15 cellular contexts compared by ENCODE assay signal in genomic region chr1:86762336-86762735, GRCh38. TPM values are rescaled to one million over a fixed set of nuclear protein-coding genes. Genes with fewer than 3 reads are reported as not detected.
DNase-seq lines count a peak whose midpoint lies in the region; ATAC-seq and TF ChIP-seq lines count a peak whose summit lies in the region.
"Had no signal": no experiment of that assay in that cellular context is flagged by ENCODE, and none has a peak within 500 bp of the region (broad histone marks: within the 10 kb centered on the region; RNA-seq: fewer than 3 reads in every experiment).

No MANE protein-coding gene starts in this region.

- no peaks in the 10 kb centered on the region for H3K27me3 ChIP-seq in OCI-LY3 (ENCODE audit: low read depth, low read length)

- peaks cover 2% of the 10 kb centered on the region for H3K36me3 ChIP-seq in OCI-LY3 (replicated peaks; ENCODE audit: low read depth, low read length)
- H3K36me3 ChIP-seq in mucosa of descending colon (ENCODE audit: low read depth), result no peaks in the 10 kb centered on the region

- POLR2A ChIA-PET in T-cell (lab: Charles Lee), result no interaction called here

- ATAC-seq in mucosa of descending colon (peak; percentile 4), T-cell (replicated peaks in 1 of 4) (no peak), HG03442 (IDR thresholded peaks at IDR 0.05; ENCODE audit: unreplicated experiment) (no peak)

- H3K9me3 ChIP-seq in OCI-LY3 (ENCODE audit: insufficient read depth, low read length) (peaks cover under 1% of the 10 kb centered on the region; the same call in 1 of the 2 replicates), mucosa of descending colon (no peaks in the 10 kb centered on the region)

- H3K27ac ChIP-seq in OCI-LY3 (ENCODE audit: low read length), result no peak overlapping the region

- intact Hi-C loops in mucosa of descending colon (cut with DNase I, micrococcal nuclease), result no loop called here

- H3K4me3 Mint-ChIP-seq in T-cell, result no peak overlapping the region
- H3K4me3 Mint-ChIP-seq: CD4-positive, alpha-beta memory T cell had no signal

- DNase-seq in NCI-H526 (lab: John Stamatoyannopoulos, UW) (peak; percentile 92 to 93), mucosa of descending colon (no peak), T-cell (no peak), NCI-H2196 (lab: John Stamatoyannopoulos, UW; ENCODE audit: unreplicated experiment) (no peak)
- DNase-seq: C1 segment of cervical spinal cord; CD4-positive, alpha-beta memory T cell; COR-L47; DMS153; DMS79 treated with DMSO at 0.1 percent for 48 hours; GF-D8; GOT3; H7; HCEC 1CT had no signal

- no peaks in the 10 kb centered on the region for H3K79me2 ChIP-seq in OCI-LY3 (ENCODE audit: low read length)

- H3K9ac ChIP-seq in OCI-LY3 (ENCODE audit: low read length), result peak overlapping the region; percentile 56; the same call in 1 of the 2 replicates

- H3K27me3 Mint-ChIP-seq in T-cell, result peaks cover 6 to 9% of the 10 kb centered on the region in 2 donors

- peak overlapping the region; percentile 71 for H3K4me3 ChIP-seq in OCI-LY3 (ENCODE audit: low read length)
- H3K4me3 ChIP-seq in mucosa of descending colon, result no peak overlapping the region

- H2AFZ ChIP-seq in OCI-LY3 (ENCODE audit: low read depth, low read length), result peak overlapping the region; percentile 73

- H3K4me1 ChIP-seq in OCI-LY3 (ENCODE audit: low read length) (peaks cover 20% of the 10 kb centered on the region), mucosa of descending colon (ENCODE audit: low read depth) (no peaks in the 10 kb centered on the region)

- no peaks in the 10 kb centered on the region for H4K20me1 ChIP-seq in OCI-LY3 (ENCODE audit: insufficient read depth, low read length)

- no peaks in the 10 kb centered on the region for H3K36me3 Mint-ChIP-seq in T-cell

- CTCF ChIA-PET in T-cell (lab: Charles Lee), result interaction anchor here in 1 of 2 donors (0.7 kb wide), 1 partner anchor 330 kb away, joined by 4 read pairs; no protein-coding TSS in a partner anchor

- peak overlapping the region; percentile 87 for H3K4me2 ChIP-seq in OCI-LY3 (ENCODE audit: low read length)

- no peaks in the 10 kb centered on the region for H3K4me1 Mint-ChIP-seq in T-cell
- H3K4me1 Mint-ChIP-seq: CD4-positive, alpha-beta memory T cell had no signal

- TF ChIP-seq CTCF in OCI-LY3 (IDR thresholded peaks at IDR 0.05; ENCODE audit: low read depth, low read length) (no peak), mucosa of descending colon (IDR thresholded peaks at IDR 0.05) (no peak)

- peaks cover 3 to 12% (median 10%) of the 10 kb centered on the region in 3 donors for H3K9me3 Mint-ChIP-seq in T-cell

- H3K27ac Mint-ChIP-seq in T-cell, result no peak overlapping the region
- H3K27ac Mint-ChIP-seq: CD4-positive, alpha-beta memory T cell had no signal

RNA-seq across cellular contexts. Expression of gene SH3GLB1, which starts 58.0 kb away (rescaled TPM):
- total RNA-seq in mucosa of descending colon (100 to 1,000 TPM; 109 to 114 (median 110) TPM), T-cell (10 to 100 TPM; 42.2 to 48.0 (median 45.8) TPM)

Comparison
In these comparisons a context has a peak if more than half of its experiments do, and no peak if none do; other contexts are left out.
1. DNase-seq: peak in NCI-H526 (2 of 2); none in mucosa of descending colon (0 of 3), T-cell (0 of 34) and NCI-H2196 (single experiment).